ENCODE assay signal across 16 cellular contexts in genomic region chr10:21873198-21873597, GRCh38.
A peak's percentile ranks its signal among the peaks of the same experiment; 100 is the strongest.
DNase-seq lines count a peak whose midpoint lies in the region; ATAC-seq and TF ChIP-seq lines count a peak whose summit lies in the region.
"Had no signal": no experiment of that assay in that cellular context is flagged by ENCODE, and none has a peak within 500 bp of the region (broad histone marks: within the 10 kb centered on the region; RNA-seq: fewer than 3 reads in every experiment).

No MANE protein-coding gene starts in this region.

- TF ChIP-seq CTCF in endothelial cell (IDR thresholded peaks at IDR 0.05; ENCODE audit: unreplicated experiment) (no peak), progenitor cell of endocrine pancreas (IDR thresholded peaks at IDR 0.05; ENCODE audit: unreplicated experiment) (no peak)

- peak overlapping the region; percentile 30 for H3K27ac Mint-ChIP-seq in activated naive CD4-positive, alpha-beta T cell treated with anti-CD3 and anti-CD28 coated beads for 36 hours
- peak overlapping the region in 1 of 2 donors; percentile 60 for H3K27ac Mint-ChIP-seq in activated naive CD4-positive, alpha-beta T cell treated with anti-CD3 and anti-CD28 coated beads, Interleukin-2, amount 50 U/mL, for 72 hours
- no peak overlapping the region for H3K27ac Mint-ChIP-seq in endothelial cell (ENCODE audit: unreplicated experiment)
- H3K27ac Mint-ChIP-seq in progenitor cell of endocrine pancreas: peak overlapping the region; percentile 85
- H3K27ac Mint-ChIP-seq: B cell; CD4-positive, alpha-beta T cell; CD8-positive, alpha-beta T cell had no signal

- peaks cover 40% of the 10 kb centered on the region for H3K36me3 Mint-ChIP-seq in activated naive CD4-positive, alpha-beta T cell treated with anti-CD3 and anti-CD28 coated beads for 36 hours (ENCODE audit: low read depth)
- H3K36me3 Mint-ChIP-seq in activated naive CD4-positive, alpha-beta T cell treated with anti-CD3 and anti-CD28 coated beads, Interleukin-2, amount 50 U/mL, for 72 hours: peaks cover 20 to 31% of the 10 kb centered on the region in 2 donors
- peaks cover 21% of the 10 kb centered on the region for H3K36me3 Mint-ChIP-seq in endothelial cell (ENCODE audit: low read depth, unreplicated experiment)
- peaks cover 27% of the 10 kb centered on the region for H3K36me3 Mint-ChIP-seq in progenitor cell of endocrine pancreas (ENCODE audit: insufficient read depth)

- DNase-seq in activated naive CD4-positive, alpha-beta T cell treated with anti-CD3 and anti-CD28 coated beads for 36 hours: no peak
- no peak for DNase-seq in activated naive CD4-positive, alpha-beta T cell treated with anti-CD3 and anti-CD28 coated beads, Interleukin-2, amount 50 U/mL, for 72 hours (ENCODE audit: low spot score in 2 of 2)
- DNase-seq in NCI-H69 (lab: John Stamatoyannopoulos, UW): peak; percentile 1
- DNase-seq in endothelial cell (ENCODE audit: low spot score): no peak
- no peak for DNase-seq in progenitor cell of endocrine pancreas (ENCODE audit: low spot score, unreplicated experiment)
- no peak for DNase-seq in KG1 (lab: John Stamatoyannopoulos, UW)
- DNase-seq: AML-193; Caco-2; Calu3; CD4-positive, alpha-beta T cell; CD8-positive, alpha-beta T cell; DMS79 treated with DMSO at 0.1 percent for 48 hours; GF-D8 had no signal

- CTCF ChIA-PET in activated naive CD4-positive, alpha-beta T cell treated with anti-CD3 and anti-CD28 coated beads for 36 hours (lab: Charles Lee): no interaction called here

- H3K27me3 Mint-ChIP-seq in activated naive CD4-positive, alpha-beta T cell treated with anti-CD3 and anti-CD28 coated beads for 36 hours (ENCODE audit: low read depth): no peaks in the 10 kb centered on the region
- no peaks in the 10 kb centered on the region for H3K27me3 Mint-ChIP-seq in endothelial cell (ENCODE audit: unreplicated experiment)
- H3K27me3 Mint-ChIP-seq in progenitor cell of endocrine pancreas: no peaks in the 10 kb centered on the region
- H3K27me3 Mint-ChIP-seq: B cell; CD4-positive, alpha-beta T cell had no signal

- peaks cover 12% of the 10 kb centered on the region for H3K9me3 Mint-ChIP-seq in activated naive CD4-positive, alpha-beta T cell treated with anti-CD3 and anti-CD28 coated beads for 36 hours
- H3K9me3 Mint-ChIP-seq in activated naive CD4-positive, alpha-beta T cell treated with anti-CD3 and anti-CD28 coated beads, Interleukin-2, amount 50 U/mL, for 72 hours: peaks cover 12% of the 10 kb centered on the region in 2 donors
- H3K9me3 Mint-ChIP-seq in endothelial cell (ENCODE audit: unreplicated experiment) (no peaks in the 10 kb centered on the region), progenitor cell of endocrine pancreas (ENCODE audit: low read depth) (peaks cover 16% of the 10 kb centered on the region)

- H3K4me3 Mint-ChIP-seq in activated naive CD4-positive, alpha-beta T cell treated with anti-CD3 and anti-CD28 coated beads for 36 hours: no peak overlapping the region
- H3K4me3 Mint-ChIP-seq in endothelial cell (ENCODE audit: unreplicated experiment) (peak overlapping the region; percentile 54), progenitor cell of endocrine pancreas (ENCODE audit: low read depth) (no peak overlapping the region)
- H3K4me3 Mint-ChIP-seq: B cell; CD4-positive, alpha-beta T cell; CD8-positive, alpha-beta T cell had no signal

- intact Hi-C loops in activated naive CD4-positive, alpha-beta T cell treated with anti-CD3 and anti-CD28 coated beads for 36 hours (cut with micrococcal nuclease): no loop called here

- no peak for ATAC-seq in activated naive CD4-positive, alpha-beta T cell treated with anti-CD3 and anti-CD28 coated beads, Interleukin-2, amount 50 U/mL, for 72 hours
- no peak for ATAC-seq in HG03159 (IDR thresholded peaks at IDR 0.05; ENCODE audit: unreplicated experiment)
- ATAC-seq: A549; CD8-positive, alpha-beta T cell had no signal

- H3K4me1 Mint-ChIP-seq in activated naive CD4-positive, alpha-beta T cell treated with anti-CD3 and anti-CD28 coated beads for 36 hours (ENCODE audit: low read depth): no peaks in the 10 kb centered on the region
- H3K4me1 Mint-ChIP-seq in endothelial cell (ENCODE audit: unreplicated experiment) (no peaks in the 10 kb centered on the region), progenitor cell of endocrine pancreas (ENCODE audit: low read depth) (peaks cover 2% of the 10 kb centered on the region)
- H3K4me1 Mint-ChIP-seq: B cell had no signal
